ENCODE assay signal across 8 cellular contexts in genomic region chr15:85443046-85443445, GRCh38.
DNase-seq lines count a peak whose midpoint lies in the region; ATAC-seq and TF ChIP-seq lines count a peak whose summit lies in the region.

No MANE protein-coding gene starts in this region.

- ATAC-seq in GM19467 (IDR thresholded peaks at IDR 0.05; ENCODE audit: unreplicated experiment) (peak; percentile 31), HG03432 (IDR thresholded peaks at IDR 0.05; ENCODE audit: unreplicated experiment) (peak; percentile 62)

- no peaks in the 10 kb centered on the region for H3K27me3 ChIP-seq in esophagus muscularis mucosa

- intact Hi-C loops in Calu3 (cut with micrococcal nuclease; ENCODE audit: unreplicated experiment): no loop called here
- intact Hi-C loops in esophagus muscularis mucosa (cut with DNase I): no loop called here
- intact Hi-C loops in activated T-helper 2 cell treated with anti-CD3 and anti-CD28 coated beads, Interferon-gamma antibody, Interleukin-2, Interleukin-4, amounts not matched to agents 10 μg/mL and 5 μg/mL and 100 μg/mL, durations not matched to agents 14 hours and 24 hours and 36 hours (cut with micrococcal nuclease): loop anchor here (2.0 kb wide), 1 partner anchor 30 kb away; no protein-coding TSS in a partner anchor

- peaks cover 49% of the 10 kb centered on the region for H3K4me1 Mint-ChIP-seq in Calu3 (ENCODE audit: low read depth, unreplicated experiment)
- H3K4me1 Mint-ChIP-seq in activated T-helper 2 cell treated with anti-CD3 and anti-CD28 coated beads, Interferon-gamma antibody, Interleukin-2, Interleukin-4, amounts not matched to agents 10 μg/mL and 5 μg/mL and 100 μg/mL, durations not matched to agents 14 hours and 24 hours and 36 hours (ENCODE audit: low read depth): peaks cover 41% of the 10 kb centered on the region

- DNase-seq in Calu3 (no peak), esophagus muscularis mucosa (ENCODE audit: extremely low spot score) (no peak), A172 (ENCODE audit: low spot score) (no peak), C1 segment of cervical spinal cord (lab: John Stamatoyannopoulos, UW) (no peak)
- no peak for DNase-seq in activated effector memory CD4-positive, alpha-beta T cell treated with Interleukin-2 at 50 U/mL for 16 hours
- DNase-seq in activated T-helper 2 cell treated with anti-CD3 and anti-CD28 coated beads, Interferon-gamma antibody, Interleukin-2, Interleukin-4, amounts not matched to agents 10 μg/mL and 5 μg/mL and 100 μg/mL, durations not matched to agents 14 hours and 24 hours and 36 hours (ENCODE audit: low spot score): no peak

- no peak for TF ChIP-seq CTCF in Calu3 (IDR thresholded peaks at IDR 0.05; ENCODE audit: unreplicated experiment)
- no peak for TF ChIP-seq CTCF in esophagus muscularis mucosa (IDR thresholded peaks at IDR 0.05)

- peaks cover 31 to 55% (median 54%) of the 10 kb centered on the region in 4 donors for H3K4me1 ChIP-seq in esophagus muscularis mucosa

- H3K4me3 ChIP-seq in esophagus muscularis mucosa: no peak overlapping the region

- H3K27me3 Mint-ChIP-seq in Calu3 (ENCODE audit: unreplicated experiment): no peaks in the 10 kb centered on the region
- no peaks in the 10 kb centered on the region for H3K27me3 Mint-ChIP-seq in activated T-helper 2 cell treated with anti-CD3 and anti-CD28 coated beads, Interferon-gamma antibody, Interleukin-2, Interleukin-4, amounts not matched to agents 10 μg/mL and 5 μg/mL and 100 μg/mL, durations not matched to agents 14 hours and 24 hours and 36 hours (ENCODE audit: low read depth)

- no peaks in the 10 kb centered on the region for H3K36me3 ChIP-seq in esophagus muscularis mucosa

- TF ChIP-seq EP300 in esophagus muscularis mucosa (IDR thresholded peaks at IDR 0.05): no peak

- no peak for TF ChIP-seq POLR2A in esophagus muscularis mucosa (IDR thresholded peaks at IDR 0.05; ENCODE audit: low read depth)

- peak overlapping the region; percentile 57 for H3K27ac Mint-ChIP-seq in Calu3 (ENCODE audit: unreplicated experiment)
- H3K27ac Mint-ChIP-seq in activated T-helper 2 cell treated with anti-CD3 and anti-CD28 coated beads, Interferon-gamma antibody, Interleukin-2, Interleukin-4, amounts not matched to agents 10 μg/mL and 5 μg/mL and 100 μg/mL, durations not matched to agents 14 hours and 24 hours and 36 hours: no peak overlapping the region

- H3K9me3 ChIP-seq in esophagus muscularis mucosa: no peaks in the 10 kb centered on the region

- BruUV-seq in Calu3 (replicated peaks; lab: Mats Ljungman, UMichigan): no TSS peak

- CTCF ChIA-PET in Calu3 (lab: Charles Lee): interaction anchor here (0.9 to 1.7 kb wide), 7 partner anchors 10 to 147 kb away, joined by 3 to 6 read pairs (median 4); partner anchors contain the start of gene AKAP13

- peak overlapping the region; percentile 24 to 56 (median 42) for H3K27ac ChIP-seq in esophagus muscularis mucosa (replicated peaks in 1 of 4)

- no peaks in the 10 kb centered on the region for H3K9me3 Mint-ChIP-seq in Calu3 (ENCODE audit: low read depth, unreplicated experiment)
- H3K9me3 Mint-ChIP-seq in activated T-helper 2 cell treated with anti-CD3 and anti-CD28 coated beads, Interferon-gamma antibody, Interleukin-2, Interleukin-4, amounts not matched to agents 10 μg/mL and 5 μg/mL and 100 μg/mL, durations not matched to agents 14 hours and 24 hours and 36 hours: peaks cover 11% of the 10 kb centered on the region

- H3K4me3 Mint-ChIP-seq in Calu3 (ENCODE audit: low read depth, unreplicated experiment): no peak overlapping the region
- no peak overlapping the region for H3K4me3 Mint-ChIP-seq in activated T-helper 2 cell treated with anti-CD3 and anti-CD28 coated beads, Interferon-gamma antibody, Interleukin-2, Interleukin-4, amounts not matched to agents 10 μg/mL and 5 μg/mL and 100 μg/mL, durations not matched to agents 14 hours and 24 hours and 36 hours (ENCODE audit: low read depth)

- peaks cover 5% of the 10 kb centered on the region for H3K36me3 Mint-ChIP-seq in Calu3 (ENCODE audit: insufficient read depth, unreplicated experiment)
- peaks cover 15% of the 10 kb centered on the region for H3K36me3 Mint-ChIP-seq in activated T-helper 2 cell treated with anti-CD3 and anti-CD28 coated beads, Interferon-gamma antibody, Interleukin-2, Interleukin-4, amounts not matched to agents 10 μg/mL and 5 μg/mL and 100 μg/mL, durations not matched to agents 14 hours and 24 hours and 36 hours (ENCODE audit: low read depth)
